2 cellular contexts compared by ENCODE assay signal in genomic region chr10:14384915-14385314, GRCh38.
TF ChIP-seq lines count a peak whose summit lies in the region.

No MANE protein-coding gene starts in this region.

TF ChIP-seq in GM23338, 12 proteins besides CTCF, POLR2A, EP300 and RAD21:
- TF ChIP-seq EZH2 (IDR thresholded peaks at IDR 0.05; ENCODE audit: low read depth, unreplicated experiment): no peak
- TF ChIP-seq STAT1 (IDR thresholded peaks at IDR 0.05; ENCODE audit: unreplicated experiment): no peak
- TF ChIP-seq NANOG (IDR thresholded peaks at IDR 0.05; ENCODE audit: borderline replicate concordance): no peak

TF ChIP-seq in HepG2, 621 proteins besides CTCF, POLR2A, EP300 and RAD21:
- TF ChIP-seq FOXJ3 (CRISPR knock-in tag; IDR thresholded peaks at IDR 0.05; ENCODE audit: borderline replicate concordance) (no peak), CBX5 (CRISPR knock-in tag; IDR thresholded peaks at IDR 0.05; ENCODE audit: borderline replicate concordance) (no peak), ZNF713 (CRISPR knock-in tag; IDR thresholded peaks at IDR 0.05) (no peak), HINFP (CRISPR knock-in tag; IDR thresholded peaks at IDR 0.05; ENCODE audit: low read depth) (no peak), ZNF121 (CRISPR knock-in tag; IDR thresholded peaks at IDR 0.05) (no peak), ATM (IDR thresholded peaks at IDR 0.05; ENCODE audit: borderline replicate concordance) (no peak), JUN (CRISPR knock-in tag; IDR thresholded peaks at IDR 0.05) (no peak), MED1 (CRISPR knock-in tag; IDR thresholded peaks at IDR 0.05) (no peak), ZNF878 (CRISPR knock-in tag; IDR thresholded peaks at IDR 0.05) (no peak), ZNF724P (CRISPR knock-in tag; IDR thresholded peaks at IDR 0.05; ENCODE audit: borderline replicate concordance) (no peak)
